ENCODE assay signal across 1 cellular context in genomic region chr1:167103236-167103894, GRCh38.
TF ChIP-seq lines count a peak whose summit lies in the region.

No MANE protein-coding gene starts in this region.

TF ChIP-seq in GM23338, 12 proteins besides CTCF, POLR2A, EP300 and RAD21 (continued from another document):
- TF ChIP-seq ZNF462 (CRISPR knock-in tag; IDR thresholded peaks at IDR 0.05): no peak
- no peak for TF ChIP-seq POLR2AphosphoS5 (IDR thresholded peaks at IDR 0.05; ENCODE audit: low read depth)
